ENCODE assay signal across 23 cellular contexts in genomic region chr5:139408191-139408590, GRCh38. TPM values are rescaled to one million over a fixed set of nuclear protein-coding genes. Genes with fewer than 3 reads are reported as not detected.
"Had no signal": no experiment of that assay in that cellular context is flagged by ENCODE, and none has a peak within 500 bp of the region (broad histone marks: within the 10 kb centered on the region; RNA-seq: fewer than 3 reads in every experiment).

No MANE protein-coding gene starts in this region.

- H3K27ac ChIP-seq: epithelial cell of prostate, hepatocyte, ovary, psoas muscle, stomach, testis, upper lobe of right lung, VCaP had no signal

- H3K27me3 ChIP-seq: hepatocyte, ovary, stomach, testis, upper lobe of right lung had no signal

- H3K4me3 ChIP-seq: hepatocyte, mucosa of descending colon, ovary, psoas muscle, stomach, testis, upper lobe of right lung had no signal

- H3K27me3 Mint-ChIP-seq: activated CD8-positive, alpha-beta T cell treated with anti-CD3 and anti-CD28 coated beads for 36 hours; activated T-cell treated with anti-CD3 and anti-CD28 coated beads, Interleukin-2, amount 50 U/mL, for 24 hours; naive thymus-derived CD4-positive, alpha-beta T cell; T-helper 17 cell had no signal

- DNase-seq: activated CD4-positive, alpha-beta T cell treated with anti-CD3 and anti-CD28 coated beads for 48 hours; activated CD8-positive, alpha-beta T cell treated with anti-CD3 and anti-CD28 coated beads for 36 hours; activated naive CD4-positive, alpha-beta T cell treated with anti-CD3 and anti-CD28 coated beads, Interleukin-2, amount 50 U/mL, for 16 hours; activated T-cell treated with anti-CD3 and anti-CD28 coated beads, Interleukin-2, amount 50 U/mL, for 24 hours; foreskin fibroblast; mesenchymal stem cell; mucosa of descending colon; naive thymus-derived CD4-positive, alpha-beta T cell; ovary; psoas muscle; right cardiac atrium; stomach; T-helper 17 cell; testis; upper lobe of right lung had no signal

- H3K4me2 ChIP-seq: hepatocyte had no signal

- H3K79me2 ChIP-seq: hepatocyte had no signal

- H3K27ac Mint-ChIP-seq: activated CD8-positive, alpha-beta T cell treated with anti-CD3 and anti-CD28 coated beads for 36 hours; activated T-cell treated with anti-CD3 and anti-CD28 coated beads, Interleukin-2, amount 50 U/mL, for 24 hours; T-helper 17 cell had no signal

- H3K4me1 ChIP-seq: testis had no signal

- H3K4me3 Mint-ChIP-seq: activated CD8-positive, alpha-beta T cell treated with anti-CD3 and anti-CD28 coated beads for 36 hours; activated T-cell treated with anti-CD3 and anti-CD28 coated beads, Interleukin-2, amount 50 U/mL, for 24 hours; T-helper 17 cell had no signal

- H3K36me3 ChIP-seq: ovary, upper lobe of right lung had no signal

- H3K9me3 ChIP-seq: mucosa of descending colon, ovary, psoas muscle, stomach, testis, upper lobe of right lung had no signal

- H2AFZ ChIP-seq: hepatocyte had no signal

- H3K9me3 Mint-ChIP-seq: activated CD8-positive, alpha-beta T cell treated with anti-CD3 and anti-CD28 coated beads for 36 hours; activated T-cell treated with anti-CD3 and anti-CD28 coated beads, Interleukin-2, amount 50 U/mL, for 24 hours; activated T-helper 2 cell treated with anti-CD3 and anti-CD28 coated beads, Interferon-gamma antibody, Interleukin-2, Interleukin-4, amounts not matched to agents 10 μg/mL and 5 μg/mL and 100 μg/mL, durations not matched to agents 14 hours and 24 hours and 36 hours; naive thymus-derived CD4-positive, alpha-beta T cell had no signal

RNA-seq across cellular contexts. Expression of gene MZB1, which starts 18.5 kb away (rescaled TPM):
- total RNA-seq: chondrocyte, dermis microvascular lymphatic vessel endothelial cell, hepatocyte had no signal

RNA-seq across cellular contexts. Expression of gene SLC23A1, which starts 25.1 kb away (rescaled TPM):
- total RNA-seq: chondrocyte, dermis microvascular lymphatic vessel endothelial cell, glomerular endothelial cell, psoas muscle, right cardiac atrium, skeletal muscle tissue, T-helper 17 cell, testis, upper lobe of right lung had no signal
